In the genomic region with DNA sequence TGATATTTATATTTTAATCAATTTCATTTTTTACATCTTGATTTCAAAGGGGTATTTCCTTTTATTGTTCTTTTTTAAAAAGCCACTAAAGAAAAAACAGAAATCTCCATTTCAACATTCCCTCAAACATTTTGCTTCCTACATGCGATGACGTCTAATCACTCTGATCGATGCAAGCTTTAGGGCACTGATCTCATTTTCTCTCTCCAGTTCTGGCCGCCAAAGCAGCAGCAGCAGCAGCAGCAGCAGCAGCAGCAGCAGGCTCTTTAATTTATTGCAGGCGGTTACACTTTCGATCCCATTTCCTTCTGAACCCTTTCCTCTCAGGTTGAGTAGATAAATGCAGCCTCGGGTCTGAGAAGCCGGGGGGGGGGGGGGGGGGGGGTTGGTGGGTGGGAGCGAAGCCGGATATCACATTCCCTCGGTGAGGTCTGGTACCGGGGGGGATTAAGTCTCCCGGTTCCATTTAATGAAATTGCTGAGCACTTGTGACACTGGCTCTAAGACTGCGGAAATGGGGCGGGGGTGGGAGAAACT, we compare ENCODE assay signal across 8 cellular contexts. TPM values are rescaled to one million over a fixed set of nuclear protein-coding genes. Genes with fewer than 3 reads are reported as not detected.
DNase-seq lines count a peak whose midpoint lies in the region; ATAC-seq, FAIRE-seq and TF ChIP-seq lines count a peak whose summit lies in the region.

No MANE protein-coding gene starts in this region.

- H3K9me3 ChIP-seq in BE2C (no peaks in the 10 kb centered on the region), endothelial cell of umbilical vein (replicated peaks; ENCODE audit: control insufficient read depth, insufficient read depth, low read length) (no peaks in the 10 kb centered on the region), neuronal stem cell (replicated peaks in 1 of 2; ENCODE audit: control insufficient read depth in 2 of 2, insufficient read depth in 1 of 2, low read depth in 1 of 2, low read length in 2 of 2) (peaks cover 0 to 1% of the 10 kb centered on the region in 2 donors)

- no peak overlapping the region for H3K23ac ChIP-seq in neuronal stem cell (ENCODE audit: low read depth, low read length, poor library complexity)

- H3K36me3 ChIP-seq in BE2C, result no peaks in the 10 kb centered on the region
- no peaks in the 10 kb centered on the region for H3K36me3 ChIP-seq in endothelial cell of umbilical vein (ENCODE audit: control insufficient read depth in 2 of 2, extremely low read depth in 1 of 2, insufficient read depth in 2 of 2, low read length in 2 of 2)
- H3K36me3 ChIP-seq in neuronal stem cell (replicated peaks in 1 of 2; ENCODE audit: control insufficient read depth in 2 of 2, insufficient read depth in 2 of 2, low read length in 2 of 2), result no peaks in the 10 kb centered on the region

- peaks cover 6% of the 10 kb centered on the region for H3K79me1 ChIP-seq in neuronal stem cell (ENCODE audit: low read depth, low read length)

- H3K27ac ChIP-seq in endothelial cell of umbilical vein (ENCODE audit: insufficient read depth, low read depth, low read length), result peak overlapping the region; percentile 24
- H3K27ac ChIP-seq in neuronal stem cell (replicated peaks; ENCODE audit: low read length), result peak overlapping the region; percentile 96

- peak overlapping the region; percentile 72 for H2AFZ ChIP-seq in endothelial cell of umbilical vein (ENCODE audit: low read depth, low read length)
- peak overlapping the region; percentile 99 for H2AFZ ChIP-seq in neuronal stem cell (ENCODE audit: low read length)

- CTCF ChIA-PET in endothelial cell of umbilical vein (lab: Charles Lee), result interaction anchor here (0.7 kb wide), 1 partner anchor 1547 kb away, joined by 3 read pairs; no protein-coding TSS in a partner anchor

- DNase-seq in BE2C (peak; percentile 50), RPMI7951 (ENCODE audit: low read depth) (peak; percentile 2), endothelial cell of umbilical vein (ENCODE audit: low read depth, low spot score) (peak; percentile 46), neuronal stem cell (ENCODE audit: low spot score) (peak; percentile 33), NCI-H2029 treated with DMSO at 0.1 percent for 48 hours (lab: John Stamatoyannopoulos, UW) (no peak), NCI-H526 treated with DMSO at 0.1 percent for 48 hours (lab: John Stamatoyannopoulos, UW) (no peak)

- no peak overlapping the region for H2BK15ac ChIP-seq in neuronal stem cell (ENCODE audit: low read length)

- H3K9me1 ChIP-seq in endothelial cell of umbilical vein (replicated peaks; ENCODE audit: control insufficient read depth, extremely low read depth, insufficient read depth, low read length), result no peaks in the 10 kb centered on the region

- H3K18ac ChIP-seq in neuronal stem cell (ENCODE audit: low read length), result no peak overlapping the region

- dilution Hi-C loops in endothelial cell of umbilical vein (cut with MboI; ENCODE audit: extremely low pct_ligation_motif_present, low sequenced_read_pairs), result no loop called here

- H3K4me1 ChIP-seq in BE2C (no peaks in the 10 kb centered on the region), endothelial cell of umbilical vein (ENCODE audit: control insufficient read depth, extremely low read depth, insufficient read depth, low read length) (peaks cover 13% of the 10 kb centered on the region), neuronal stem cell (ENCODE audit: control insufficient read depth in 2 of 2, insufficient read depth in 1 of 2, low read depth in 1 of 2, low read length in 2 of 2) (peaks cover 0 to 2% of the 10 kb centered on the region in 2 donors)

- no peak overlapping the region for H3K14ac ChIP-seq in neuronal stem cell (ENCODE audit: low read length)

- no peak for FAIRE-seq in endothelial cell of umbilical vein (lab: Jason Lieb, UNC)

- H3K9ac ChIP-seq in endothelial cell of umbilical vein (replicated peaks; ENCODE audit: extremely low read depth, insufficient read depth, low read length) (peak overlapping the region; percentile 62), neuronal stem cell (ENCODE audit: low read depth, low read length, poor library complexity) (no peak overlapping the region)

- H2BK5ac ChIP-seq in neuronal stem cell (ENCODE audit: low read length), result no peak overlapping the region

- no peak overlapping the region for H4K8ac ChIP-seq in neuronal stem cell (ENCODE audit: low read depth, low read length)

- H3K79me2 ChIP-seq in endothelial cell of umbilical vein (ENCODE audit: control insufficient read depth, insufficient read depth, low read length), result peaks cover 12% of the 10 kb centered on the region

- H3K4ac ChIP-seq in neuronal stem cell (ENCODE audit: low read length), result no peak overlapping the region

- no peak for TF ChIP-seq POLR2A in endothelial cell of umbilical vein (IDR thresholded peaks at IDR 0.05; ENCODE audit: low read depth, low read length)

- intact Hi-C loops in endothelial cell of umbilical vein (cut with micrococcal nuclease), result loop anchor here (1.0 to 10.0 kb wide), 10 partner anchors 78 to 1481 kb away; no protein-coding TSS in a partner anchor

- H2AK5ac ChIP-seq in neuronal stem cell (ENCODE audit: low read depth, low read length), result no peak overlapping the region

- H2BK120ac ChIP-seq in neuronal stem cell (ENCODE audit: low read depth, low read length), result no peak overlapping the region

- H3K4me2 ChIP-seq in endothelial cell of umbilical vein (ENCODE audit: insufficient read depth, low read length) (peak overlapping the region; percentile 91), neuronal stem cell (ENCODE audit: insufficient read depth, low read length, poor library complexity, severe bottlenecking) (peak overlapping the region; percentile 98)

- POLR2A ChIA-PET in endothelial cell of umbilical vein (lab: Charles Lee), result no interaction called here

- no TSS peak for BruUV-seq in endothelial cell of umbilical vein (replicated peaks; lab: Mats Ljungman, UMichigan)

- ATAC-seq in GM21737 (IDR thresholded peaks at IDR 0.05; ENCODE audit: unreplicated experiment) (peak; percentile 10), HG02623 (IDR thresholded peaks at IDR 0.05; ENCODE audit: unreplicated experiment) (no peak)

- no peaks in the 10 kb centered on the region for H4K20me1 ChIP-seq in endothelial cell of umbilical vein (replicated peaks; ENCODE audit: control insufficient read depth, extremely low read depth, insufficient read depth, low read length)

- H3K27me3 ChIP-seq in BE2C, result peaks cover 8% of the 10 kb centered on the region
- no peaks in the 10 kb centered on the region for H3K27me3 ChIP-seq in endothelial cell of umbilical vein (ENCODE audit: control insufficient read depth in 2 of 2, insufficient read depth in 2 of 2, low read length in 2 of 2)
- H3K27me3 ChIP-seq in neuronal stem cell (ENCODE audit: control insufficient read depth in 3 of 3, insufficient read depth in 3 of 3, low read depth in 1 of 3, low read length in 3 of 3), result peaks cover 0 to 3% (median 0%) of the 10 kb centered on the region in 3 experiments

- peak overlapping the region; percentile 75 for H3K4me3 ChIP-seq in BE2C (ENCODE audit: low read depth, low read length)
- peak overlapping the region; percentile 47 to 73 (median 70) for H3K4me3 ChIP-seq in endothelial cell of umbilical vein (replicated peaks in 1 of 3; ENCODE audit: insufficient read depth in 1 of 3, low read depth in 1 of 3, low read length in 3 of 3)
- peak overlapping the region; percentile 77 to 82 for H3K4me3 ChIP-seq in neuronal stem cell (ENCODE audit: low read length in 2 of 2)

- no peak overlapping the region for H4K91ac ChIP-seq in neuronal stem cell (ENCODE audit: low read depth, low read length, poor library complexity)

- no peak overlapping the region for H2BK12ac ChIP-seq in neuronal stem cell (ENCODE audit: low read length)

- no CpG with 5 or more reads among the region's 15 CpGs for WGBS in neuronal stem cell (ENCODE audit: extremely low coverage in 2 of 2, insufficient read length in 2 of 2, insufficient replicate concordance in 1 of 2), 2 donors

- TF ChIP-seq CTCF in BE2C (IDR thresholded peaks at IDR 0.05; ENCODE audit: low read depth, low read length) (no peak), endothelial cell of umbilical vein (IDR thresholded peaks at IDR 0.05; ENCODE audit: extremely low read depth in 1 of 2, insufficient read depth in 1 of 2, low read depth in 1 of 2, low read length in 2 of 2) (no peak)

TF ChIP-seq in endothelial cell of umbilical vein, 7 proteins besides CTCF, POLR2A, EP300 and RAD21:
- no peak for TF ChIP-seq MYC (IDR thresholded peaks at IDR 0.05; ENCODE audit: low read depth, low read length)
- TF ChIP-seq, protein P1, sequence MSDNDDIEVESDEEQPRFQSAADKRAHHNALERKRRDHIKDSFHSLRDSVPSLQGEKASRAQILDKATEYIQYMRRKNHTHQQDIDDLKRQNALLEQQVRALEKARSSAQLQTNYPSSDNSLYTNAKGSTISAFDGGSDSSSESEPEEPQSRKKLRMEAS (IDR thresholded peaks at IDR 0.05; ENCODE audit: insufficient read depth, insufficient read length), result no peak
- no peak for TF ChIP-seq POLR2AphosphoS5 (IDR thresholded peaks at IDR 0.05; ENCODE audit: insufficient read depth, low read depth, low read length)

RNA-seq across cellular contexts. Expression of gene PCDH7, which starts 3.4 kb away (rescaled TPM):
- 4.7 TPM for polyA plus RNA-seq in BE2C (2012; ENCODE audit: insufficient read depth, insufficient read length, low read depth)
- 0.60 and 1.2 TPM in 2 replicates for total RNA-seq in RPMI7951 (2014; rRNA removed; shearing (Covaris generic))
- total RNA-seq in endothelial cell of umbilical vein, result 16.6 and 21.0 TPM in 2 replicates
- polyA plus RNA-seq in endothelial cell of umbilical vein, result 9.5 and 11.1 TPM in 2 replicates
- 10.1 and 10.3 TPM in 2 replicates for polyA plus RNA-seq in endothelial cell of umbilical vein (2011; cell fraction: cytosol; rRNA removed)
- polyA plus RNA-seq in endothelial cell of umbilical vein (2011; cell fraction: nucleus; rRNA removed), result 13.6 and 13.7 TPM in 2 replicates
- polyA plus RNA-seq in endothelial cell of umbilical vein (2012), result 2.9 and 6.6 TPM in 2 replicates
- 33.1 and 35.9 TPM in 2 replicates for polyA minus RNA-seq in endothelial cell of umbilical vein
- 13.4 TPM for polyA minus RNA-seq in endothelial cell of umbilical vein (2011; cell fraction: cytosol; rRNA and poly(A)+ RNA removed)
- polyA minus RNA-seq in endothelial cell of umbilical vein (2011; cell fraction: nucleus; rRNA and poly(A)+ RNA removed), result 61.7 and 67.5 TPM in 2 replicates
- 6.7 TPM for polyA plus RNA-seq in neuronal stem cell (2013, experiment 1 of 2)
- polyA plus RNA-seq in neuronal stem cell (2013, experiment 2 of 2), result 6.9 TPM

Comparison
In these comparisons a context has a peak if more than half of its experiments do, and no peak if none do; other contexts are left out.
1. DNase-seq: peak in BE2C (single experiment), RPMI7951 (single experiment), endothelial cell of umbilical vein (single experiment) and neuronal stem cell (single experiment); none in NCI-H2029 treated with DMSO at 0.1 percent for 48 hours (single experiment) and NCI-H526 treated with DMSO at 0.1 percent for 48 hours (single experiment).
2. Peak in every context shown above with its lines, with median percentiles within 50 percentile points of each other: H3K4me3 ChIP-seq.